10 cellular contexts compared by ENCODE assay signal in genomic region chr2:42796427-42797248, GRCh38.
DNase-seq lines count a peak whose midpoint lies in the region; ATAC-seq and FAIRE-seq lines count a peak whose summit lies in the region.
"Had no signal": no experiment of that assay in that cellular context is flagged by ENCODE, and none has a peak within 500 bp of the region (broad histone marks: within the 10 kb centered on the region; RNA-seq: fewer than 3 reads in every experiment).

No MANE protein-coding gene starts in this region.

- peaks cover 24% of the 10 kb centered on the region for H3K27me3 Mint-ChIP-seq in activated T-cell treated with anti-CD3 and anti-CD28 coated beads, Interleukin-2, amount 50 U/mL, for 24 hours
- H3K27me3 Mint-ChIP-seq in stimulated activated memory B cell treated with anti-CD40 and anti-IgM and Interleukin-4, amounts not matched to agents 10 μg/mL and 1 μg/mL and 100 μg/mL, for 72 hours = no peaks in the 10 kb centered on the region

- peak overlapping the region; percentile 78 for H3K27ac Mint-ChIP-seq in activated T-cell treated with anti-CD3 and anti-CD28 coated beads, Interleukin-2, amount 50 U/mL, for 24 hours
- peak overlapping the region; percentile 94 for H3K27ac Mint-ChIP-seq in stimulated activated memory B cell treated with anti-CD40 and anti-IgM and Interleukin-4, amounts not matched to agents 10 μg/mL and 1 μg/mL and 100 μg/mL, for 72 hours

- DNase-seq in activated T-cell treated with anti-CD3 and anti-CD28 coated beads, Interleukin-2, amount 50 U/mL, for 24 hours = no peak
- DNase-seq in activated T-cell treated with anti-CD3 and anti-CD28 coated beads for 4 hours (no peak), NCI-H2171 (lab: John Stamatoyannopoulos, UW) (no peak), T1000 (lab: John Stamatoyannopoulos, UW) (no peak)
- DNase-seq in stimulated activated naive CD4-positive, alpha-beta T cell treated with Interleukin-2 at 50 U/mL for 16 hours (lab: John Stamatoyannopoulos, UW) = no peak
- DNase-seq: MM.1S; NK-92 treated with Interleukin-12 subunit alpha and Interleukin-12 subunit beta, amount 100 ng/mL, for 24 hours had no signal

- no peaks in the 10 kb centered on the region for H3K36me3 Mint-ChIP-seq in activated T-cell treated with anti-CD3 and anti-CD28 coated beads, Interleukin-2, amount 50 U/mL, for 24 hours (ENCODE audit: low read depth)
- peaks cover 22% of the 10 kb centered on the region for H3K36me3 Mint-ChIP-seq in stimulated activated memory B cell treated with anti-CD40 and anti-IgM and Interleukin-4, amounts not matched to agents 10 μg/mL and 1 μg/mL and 100 μg/mL, for 72 hours

- peak; percentile 7 for FAIRE-seq in TTC549 (lab: Jason Lieb, UNC)

- H3K4me3 Mint-ChIP-seq in activated T-cell treated with anti-CD3 and anti-CD28 coated beads, Interleukin-2, amount 50 U/mL, for 24 hours = peak overlapping the region; percentile 21
- H3K4me3 Mint-ChIP-seq in stimulated activated memory B cell treated with anti-CD40 and anti-IgM and Interleukin-4, amounts not matched to agents 10 μg/mL and 1 μg/mL and 100 μg/mL, for 72 hours = peak overlapping the region; percentile 56

- peaks cover 63% of the 10 kb centered on the region for H3K4me1 Mint-ChIP-seq in activated T-cell treated with anti-CD3 and anti-CD28 coated beads, Interleukin-2, amount 50 U/mL, for 24 hours (ENCODE audit: low read depth)
- peaks cover 63% of the 10 kb centered on the region for H3K4me1 Mint-ChIP-seq in stimulated activated memory B cell treated with anti-CD40 and anti-IgM and Interleukin-4, amounts not matched to agents 10 μg/mL and 1 μg/mL and 100 μg/mL, for 72 hours

- ATAC-seq in HG02610 (IDR thresholded peaks at IDR 0.05; ENCODE audit: unreplicated experiment) = peak; percentile 62
- peak; percentile 73 for ATAC-seq in stimulated activated memory B cell treated with anti-CD40 and anti-IgM and Interleukin-4, amounts not matched to agents 10 μg/mL and 1 μg/mL and 100 μg/mL, for 72 hours

- no peaks in the 10 kb centered on the region for H3K9me3 Mint-ChIP-seq in activated T-cell treated with anti-CD3 and anti-CD28 coated beads, Interleukin-2, amount 50 U/mL, for 24 hours
- no peaks in the 10 kb centered on the region for H3K9me3 Mint-ChIP-seq in stimulated activated memory B cell treated with anti-CD40 and anti-IgM and Interleukin-4, amounts not matched to agents 10 μg/mL and 1 μg/mL and 100 μg/mL, for 72 hours
